ENCODE assay signal across 10 cellular contexts in genomic region chr17:47652570-47652969, GRCh38. TPM values are rescaled to one million over a fixed set of nuclear protein-coding genes. Genes with fewer than 3 reads are reported as not detected.
A peak's percentile ranks its signal among the peaks of the same experiment; 100 is the strongest.
DNase-seq lines count a peak whose midpoint lies in the region; ATAC-seq and TF ChIP-seq lines count a peak whose summit lies in the region.
"Had no signal": no experiment of that assay in that cellular context is flagged by ENCODE, and none has a peak within 500 bp of the region (broad histone marks: within the 10 kb centered on the region; RNA-seq: fewer than 3 reads in every experiment).

No MANE protein-coding gene starts in this region.

- H2BK120ac ChIP-seq in H9 (ENCODE audit: low read depth, low read length, poor library complexity, severe bottlenecking) = no peak overlapping the region

- no peak for ATAC-seq in GM18519 (IDR thresholded peaks at IDR 0.05; ENCODE audit: low FRiP score, unreplicated experiment)

- H3T11ph ChIP-seq in H9 (ENCODE audit: low read length) = no peak overlapping the region

- no peak overlapping the region for H4K91ac ChIP-seq in H9 (ENCODE audit: insufficient read length, low read depth, low read length)

- H3K9me3 ChIP-seq in H9 (ENCODE audit: control insufficient read depth, low read depth, low read length) (no peaks in the 10 kb centered on the region), iPS-18c (ENCODE audit: control insufficient read depth, insufficient read depth, low read length) (no peaks in the 10 kb centered on the region)

- DNase-seq in H9 = no peak
- DNase-seq in activated T-helper 1 cell treated with anti-CD3 and anti-CD28 coated beads, Interleukin-12 subunit alpha, Interleukin-12 subunit beta, Interleukin-2, Interleukin-4 antibody, amounts not matched to agents 30 ng/mL and 10 ng/mL and 1 ng/mL, durations not matched to agents 14 hours and 24 hours and 36 hours (ENCODE audit: low spot score) = no peak
- no peak for DNase-seq in stimulated activated CD4-positive, alpha-beta T cell treated with anti-CD3 and anti-CD28 coated beads, Interleukin-4, amount 100 ng/mL, for 4 hours
- no peak for DNase-seq in NK-92 (lab: John Stamatoyannopoulos, UW; ENCODE audit: unreplicated experiment)
- DNase-seq in GM13976 (ENCODE audit: low spot score) = no peak
- DNase-seq: Kasumi-1, NCI-H524 treated with DMSO at 0.1 percent for 48 hours had no signal

- H4K5ac ChIP-seq in H9 (ENCODE audit: insufficient read length, low read depth, low read length) = no peak overlapping the region

- no peaks in the 10 kb centered on the region; a peak in 1 of 5 replicates for H3K9me3 Mint-ChIP-seq in H9
- no peaks in the 10 kb centered on the region for H3K9me3 Mint-ChIP-seq in activated T-helper 1 cell treated with anti-CD3 and anti-CD28 coated beads, Interleukin-12 subunit alpha, Interleukin-12 subunit beta, Interleukin-2, Interleukin-4 antibody, amounts not matched to agents 30 ng/mL and 10 ng/mL and 1 ng/mL, durations not matched to agents 14 hours and 24 hours and 36 hours

- H3K27ac Mint-ChIP-seq in H9 = peak overlapping the region in 2 of 3 experiments; percentile 23 to 68; a peak in 2 of 7 replicates
- H3K27ac Mint-ChIP-seq in activated T-helper 1 cell treated with anti-CD3 and anti-CD28 coated beads, Interleukin-12 subunit alpha, Interleukin-12 subunit beta, Interleukin-2, Interleukin-4 antibody, amounts not matched to agents 30 ng/mL and 10 ng/mL and 1 ng/mL, durations not matched to agents 14 hours and 24 hours and 36 hours = peak overlapping the region; percentile 69

- no peak overlapping the region for H3K9ac ChIP-seq in H9 (ENCODE audit: extremely low read depth, insufficient read length, low read length)

- H3K14ac ChIP-seq in H9 (ENCODE audit: insufficient read depth, low read length) = no peak overlapping the region

- H3K23ac ChIP-seq in H9 (ENCODE audit: insufficient read length, low read depth, low read length) = no peak overlapping the region

- intact Hi-C loops in activated T-helper 1 cell treated with anti-CD3 and anti-CD28 coated beads, Interleukin-12 subunit alpha, Interleukin-12 subunit beta, Interleukin-2, Interleukin-4 antibody, amounts not matched to agents 30 ng/mL and 10 ng/mL and 1 ng/mL, durations not matched to agents 14 hours and 24 hours and 36 hours (cut with micrococcal nuclease) = no loop called here

- H3K4me1 Mint-ChIP-seq in H9 = peaks cover 34 to 42% of the 10 kb centered on the region in 2 experiments
- peaks cover 57% of the 10 kb centered on the region for H3K4me1 Mint-ChIP-seq in activated T-helper 1 cell treated with anti-CD3 and anti-CD28 coated beads, Interleukin-12 subunit alpha, Interleukin-12 subunit beta, Interleukin-2, Interleukin-4 antibody, amounts not matched to agents 30 ng/mL and 10 ng/mL and 1 ng/mL, durations not matched to agents 14 hours and 24 hours and 36 hours (ENCODE audit: low read depth)

- no peak overlapping the region for H3K56ac ChIP-seq in H9 (ENCODE audit: insufficient read length, low read depth, low read length)

- H3K4me3 ChIP-seq in ACC112 (ENCODE audit: low read depth, low read length) (peak overlapping the region; percentile 95), iPS-18c (ENCODE audit: insufficient read depth, low read depth, low read length) (peak overlapping the region; percentile 6; the same call in 1 of the 2 replicates)

- H4K8ac ChIP-seq in H9 (replicated peaks; ENCODE audit: insufficient read length, low read depth, low read length) = no peak overlapping the region

- H3K4me1 ChIP-seq in ACC112 (ENCODE audit: control insufficient read depth, insufficient read depth, low read length, unreplicated experiment) = peaks cover 36% of the 10 kb centered on the region
- no peaks in the 10 kb centered on the region for H3K4me1 ChIP-seq in H9 (ENCODE audit: insufficient read depth, low read length)

- no peak overlapping the region for H2BK20ac ChIP-seq in H9 (ENCODE audit: low read depth, low read length, poor library complexity, severe bottlenecking)

- WGBS in H9 (ENCODE audit: extremely low coverage, insufficient read length, low lambda C conversion rate) = no CpG with 5 or more reads among the region's 6 CpGs

- H3K79me2 ChIP-seq in ACC112 (ENCODE audit: control insufficient read depth, insufficient read depth, low read length, unreplicated experiment) = peaks cover 70% of the 10 kb centered on the region
- peaks cover 29% of the 10 kb centered on the region for H3K79me2 ChIP-seq in H9 (ENCODE audit: insufficient read depth, low read length)

- no peak overlapping the region for H2BK5ac ChIP-seq in H9 (ENCODE audit: insufficient read length, low read length)

- H3K27ac ChIP-seq in ACC112 (ENCODE audit: low read depth, low read length) = no peak overlapping the region
- H3K27ac ChIP-seq in H9 (ENCODE audit: insufficient read length, low read depth, low read length) = no peak overlapping the region

- H3K18ac ChIP-seq in H9 (ENCODE audit: insufficient read length, low read depth, low read length) = no peak overlapping the region

- in situ Hi-C loops in GM13976 (cut with MboI; ENCODE audit: low sequenced_read_pairs, unreplicated experiment) = no loop called here

- H3K23me2 ChIP-seq in H9 (ENCODE audit: insufficient read length, low read depth, low read length, poor library complexity, severe bottlenecking) = peaks cover 14% of the 10 kb centered on the region

- H2BK15ac ChIP-seq in H9 (ENCODE audit: low read depth, low read length) = no peak overlapping the region

- H3K27me3 Mint-ChIP-seq in H9 (ENCODE audit: low read depth) = no peaks in the 10 kb centered on the region
- no peaks in the 10 kb centered on the region for H3K27me3 Mint-ChIP-seq in activated T-helper 1 cell treated with anti-CD3 and anti-CD28 coated beads, Interleukin-12 subunit alpha, Interleukin-12 subunit beta, Interleukin-2, Interleukin-4 antibody, amounts not matched to agents 30 ng/mL and 10 ng/mL and 1 ng/mL, durations not matched to agents 14 hours and 24 hours and 36 hours (ENCODE audit: insufficient read depth)

- peaks cover 54% of the 10 kb centered on the region for H3K36me3 ChIP-seq in ACC112 (ENCODE audit: insufficient read depth, low read length)

- no peak overlapping the region for H2BK12ac ChIP-seq in H9 (ENCODE audit: insufficient read length, low read depth, low read length)

- no peaks in the 10 kb centered on the region for H4K20me1 ChIP-seq in H9 (ENCODE audit: control insufficient read depth, insufficient read depth, insufficient read length)

- no peak overlapping the region for H2AFZ ChIP-seq in ACC112 (ENCODE audit: low read length, unreplicated experiment)
- no peak overlapping the region for H2AFZ ChIP-seq in H9 (ENCODE audit: low read length)

- no peak overlapping the region for H2AK5ac ChIP-seq in H9 (ENCODE audit: insufficient read length, low read length)

- peaks cover 9% of the 10 kb centered on the region for H3K79me1 ChIP-seq in H9 (ENCODE audit: insufficient read depth, low read depth, low read length, poor library complexity, severe bottlenecking)

- H3K36me3 Mint-ChIP-seq in H9 (ENCODE audit: insufficient read depth in 1 of 3, low read depth in 3 of 3) = peaks cover 59 to 69% (median 65%) of the 10 kb centered on the region in 3 experiments
- peaks cover 61% of the 10 kb centered on the region for H3K36me3 Mint-ChIP-seq in activated T-helper 1 cell treated with anti-CD3 and anti-CD28 coated beads, Interleukin-12 subunit alpha, Interleukin-12 subunit beta, Interleukin-2, Interleukin-4 antibody, amounts not matched to agents 30 ng/mL and 10 ng/mL and 1 ng/mL, durations not matched to agents 14 hours and 24 hours and 36 hours (ENCODE audit: low read depth)

- H3K4me3 Mint-ChIP-seq in H9 = peak overlapping the region in 1 of 2 experiments; percentile 89; a peak in 2 of 5 replicates
- peak overlapping the region; percentile 98 for H3K4me3 Mint-ChIP-seq in activated T-helper 1 cell treated with anti-CD3 and anti-CD28 coated beads, Interleukin-12 subunit alpha, Interleukin-12 subunit beta, Interleukin-2, Interleukin-4 antibody, amounts not matched to agents 30 ng/mL and 10 ng/mL and 1 ng/mL, durations not matched to agents 14 hours and 24 hours and 36 hours

- H3K27me3 ChIP-seq in ACC112 (ENCODE audit: insufficient read depth, low read length) = no peaks in the 10 kb centered on the region
- no peaks in the 10 kb centered on the region for H3K27me3 ChIP-seq in H9 (ENCODE audit: insufficient read depth, low read length)

- H3K4me2 ChIP-seq in H9 (ENCODE audit: insufficient read depth, insufficient read length, low read length) = no peak overlapping the region

- H3K4ac ChIP-seq in H9 (ENCODE audit: low read depth, low read length) = no peak overlapping the region

- TF ChIP-seq CTCF in H9 (conservative IDR thresholded peaks at IDR 0.05) = no peak
- TF ChIP-seq CTCF in GM13976 (IDR thresholded peaks at IDR 0.05; ENCODE audit: borderline replicate concordance, control extremely low read depth, extremely low read depth, insufficient read depth, missing control alignments) = no peak

RNA-seq across cellular contexts. Expression of gene KPNB1, which starts 2.9 kb away (rescaled TPM):
- 742 and 764 TPM in 2 replicates for total RNA-seq in H9 (2021)
- 718 and 719 TPM in 2 replicates for total RNA-seq in activated T-helper 1 cell treated with anti-CD3 and anti-CD28 coated beads, Interleukin-12 subunit alpha, Interleukin-12 subunit beta, Interleukin-2, Interleukin-4 antibody, amounts not matched to agents 30 ng/mL and 10 ng/mL and 1 ng/mL, durations not matched to agents 14 hours and 24 hours and 36 hours

RNA-seq across cellular contexts. Expression of gene TBKBP1, which starts 41.4 kb away (rescaled TPM):
- 33.2 and 33.6 TPM in 2 replicates for total RNA-seq in H9 (2021)
- total RNA-seq in activated T-helper 1 cell treated with anti-CD3 and anti-CD28 coated beads, Interleukin-12 subunit alpha, Interleukin-12 subunit beta, Interleukin-2, Interleukin-4 antibody, amounts not matched to agents 30 ng/mL and 10 ng/mL and 1 ng/mL, durations not matched to agents 14 hours and 24 hours and 36 hours = 11.6 and 12.4 TPM in 2 replicates
